18 cellular contexts compared by ENCODE assay signal in genomic region chr9:127143920-127144465, GRCh38. TPM values are rescaled to one million over a fixed set of nuclear protein-coding genes. Genes with fewer than 3 reads are reported as not detected.
"Had no signal": no experiment of that assay in that cellular context is flagged by ENCODE, and none has a peak within 500 bp of the region (broad histone marks: within the 10 kb centered on the region; RNA-seq: fewer than 3 reads in every experiment).

No MANE protein-coding gene starts in this region.

- H3K27me3 ChIP-seq: right lobe of liver had no signal

- H3K36me3 ChIP-seq: right lobe of liver, thoracic aorta had no signal

- ATAC-seq: activated T-cell treated with anti-CD3 and anti-CD28 coated beads, Interleukin-2, amount 50 U/mL, for 72 hours; right lobe of liver; stimulated activated memory B cell treated with anti-CD40 and anti-IgM and Interleukin-4, amounts not matched to agents 10 μg/mL and 1 μg/mL and 100 μg/mL, for 72 hours; T-cell had no signal

- H3K4me3 ChIP-seq: right lobe of liver, thoracic aorta had no signal

- H3K9ac ChIP-seq: parathyroid adenoma had no signal

- H3K9me3 ChIP-seq: right lobe of liver, thoracic aorta had no signal

- DNase-seq: activated CD4-positive, alpha-beta T cell treated with anti-CD3 and anti-CD28 coated beads for 1 hour; activated effector memory CD4-positive, alpha-beta T cell treated with anti-CD3 and anti-CD28 coated beads, Interleukin-2, amount 50 U/mL, for 16 hours; activated naive CD4-positive, alpha-beta T cell treated with anti-CD3 and anti-CD28 coated beads, Interleukin-2, amount 10 ng/mL, durations not matched to agents 7 days and 5 days; activated T-cell treated with anti-CD3 and anti-CD28 coated beads, Interleukin-2, amount 50 U/mL, for 72 hours; amygdala; cerebellar nuclear complex; foreskin fibroblast; kidney glomerular epithelial cell; left ventricle myocardium superior; nephron progenitor cell; small intestine; stimulated activated CD4-positive, alpha-beta T cell treated with anti-CD3 and anti-CD28 coated beads, Interleukin-2, amount 100 ng/mL, for 24 hours; T-cell had no signal

- H3K4me1 ChIP-seq: parathyroid adenoma had no signal

- H2AFZ ChIP-seq: parathyroid adenoma had no signal

- H3K27ac ChIP-seq: epithelial cell of prostate, parathyroid adenoma, right lobe of liver, thoracic aorta had no signal

RNA-seq across cellular contexts. Expression of gene ANGPTL2, which starts 21.6 kb away (rescaled TPM):
- total RNA-seq: activated T-cell treated with anti-CD3 and anti-CD28 coated beads, Interleukin-2, amount 50 U/mL, for 72 hours had no signal
